In the genomic region with DNA sequence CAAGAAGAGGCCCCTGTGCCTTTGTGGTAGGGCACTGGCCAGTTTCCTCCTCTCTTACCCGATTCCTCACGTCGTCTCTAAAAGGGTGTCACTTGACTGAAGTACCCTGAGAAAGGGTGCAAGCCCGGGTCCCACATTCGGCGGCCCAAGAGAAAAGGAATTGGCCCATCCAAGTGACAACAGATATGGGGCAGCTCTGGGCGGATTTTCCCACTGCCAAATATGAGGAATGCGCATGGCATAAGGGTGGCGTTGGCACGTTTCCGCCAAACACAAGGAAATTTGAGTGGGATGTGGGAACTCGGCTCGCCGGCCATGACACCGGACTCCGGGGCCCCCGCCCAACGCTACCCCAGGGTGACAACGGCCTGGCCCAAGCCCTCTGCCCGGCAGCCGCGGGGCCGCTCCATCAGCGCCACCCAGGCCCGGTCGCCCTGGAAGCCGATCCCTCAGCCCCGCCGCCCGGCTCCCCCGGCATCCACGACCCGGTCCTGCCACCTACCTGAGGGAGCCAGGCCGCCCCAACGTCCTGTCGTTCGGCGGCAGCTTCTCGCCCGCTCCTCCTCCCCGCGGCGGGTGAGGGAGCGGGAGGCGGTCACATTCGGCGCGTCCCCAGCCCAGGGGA, we compare ENCODE assay signal across 8 cellular contexts. TPM values are rescaled to one million over a fixed set of nuclear protein-coding genes. Genes with fewer than 3 reads are reported as not detected.
DNase-seq lines count a peak whose midpoint lies in the region; ATAC-seq and TF ChIP-seq lines count a peak whose summit lies in the region.

No MANE protein-coding gene starts in this region.

- H3K9me3 ChIP-seq in esophagus muscularis mucosa (no peaks in the 10 kb centered on the region), suprapubic skin (no peaks in the 10 kb centered on the region)

- H3K4me1 ChIP-seq in esophagus muscularis mucosa (peaks cover 33 to 52% (median 51%) of the 10 kb centered on the region in 4 donors), suprapubic skin (peaks cover 44% of the 10 kb centered on the region)

- peak; percentile 73 for DNase-seq in D341Med (ENCODE audit: low spot score)
- DNase-seq in activated CD4-positive, alpha-beta memory T cell treated with anti-CD3 and anti-CD28 coated beads for 36 hours, result peak; percentile 37
- no peak for DNase-seq in esophagus muscularis mucosa (ENCODE audit: extremely low spot score)
- peak; percentile 69 for DNase-seq in myocyte (ENCODE audit: low read depth)
- DNase-seq in suprapubic skin (ENCODE audit: low spot score in 2 of 2), result peak; percentile 78 to 84
- no peak for DNase-seq in islet precursor cell

- intact Hi-C loops in activated CD4-positive, alpha-beta memory T cell treated with anti-CD3 and anti-CD28 coated beads for 36 hours (cut with micrococcal nuclease), result loop anchor here (2.0 to 10.0 kb wide), 4 partner anchors 36 to 469 kb away; a partner anchor contains a TSS
- intact Hi-C loops in esophagus muscularis mucosa (cut with DNase I), result loop anchor here (1.0 to 10.0 kb wide), 2 partner anchors 106 to 179 kb away; a partner anchor contains a TSS

- peaks cover 35% of the 10 kb centered on the region for H3K4me1 Mint-ChIP-seq in activated CD4-positive, alpha-beta memory T cell treated with anti-CD3 and anti-CD28 coated beads for 36 hours (ENCODE audit: low read depth)

- H3K36me3 Mint-ChIP-seq in activated CD4-positive, alpha-beta memory T cell treated with anti-CD3 and anti-CD28 coated beads for 36 hours, result peaks cover 6% of the 10 kb centered on the region

- no peaks in the 10 kb centered on the region for H3K36me3 ChIP-seq in esophagus muscularis mucosa
- no peaks in the 10 kb centered on the region for H3K36me3 ChIP-seq in suprapubic skin

- CTCF ChIA-PET in activated CD4-positive, alpha-beta memory T cell treated with anti-CD3 and anti-CD28 coated beads for 36 hours (lab: Charles Lee), result interaction anchor here (1.0 to 1.9 kb wide), 3 partner anchors 62 to 179 kb away, joined by 3 to 4 read pairs (median 4); no protein-coding TSS in a partner anchor

- TF ChIP-seq CTCF in esophagus muscularis mucosa (IDR thresholded peaks at IDR 0.05), result no peak
- no peak for TF ChIP-seq CTCF in suprapubic skin (IDR thresholded peaks at IDR 0.05)

- H3K9me3 Mint-ChIP-seq in activated CD4-positive, alpha-beta memory T cell treated with anti-CD3 and anti-CD28 coated beads for 36 hours, result no peaks in the 10 kb centered on the region

- peak overlapping the region; percentile 87 to 100 (median 96) for H3K4me3 ChIP-seq in esophagus muscularis mucosa
- H3K4me3 ChIP-seq in suprapubic skin, result peak overlapping the region; percentile 87

- peak overlapping the region; percentile 87 for H3K27ac Mint-ChIP-seq in activated CD4-positive, alpha-beta memory T cell treated with anti-CD3 and anti-CD28 coated beads for 36 hours

- no peak for TF ChIP-seq EP300 in esophagus muscularis mucosa (IDR thresholded peaks at IDR 0.05)
- no peak for TF ChIP-seq EP300 in suprapubic skin (IDR thresholded peaks at IDR 0.05)

- POLR2A ChIA-PET in activated CD4-positive, alpha-beta memory T cell treated with anti-CD3 and anti-CD28 coated beads for 36 hours (lab: Charles Lee), result interaction anchor here (0.8 to 2.9 kb wide), 7 partner anchors 14 to 179 kb away, joined by 3 to 16 read pairs (median 3); a partner anchor contains a TSS

- ATAC-seq in GM19463 (IDR thresholded peaks at IDR 0.05; ENCODE audit: unreplicated experiment) (peak; percentile 41), HG03565 (IDR thresholded peaks at IDR 0.05; ENCODE audit: unreplicated experiment) (peak; percentile 25)

- H3K27ac ChIP-seq in esophagus muscularis mucosa (replicated peaks in 1 of 4) (peak overlapping the region; percentile 99 to 100 (median 100)), suprapubic skin (peak overlapping the region; percentile 100)

- no peaks in the 10 kb centered on the region for H3K27me3 Mint-ChIP-seq in activated CD4-positive, alpha-beta memory T cell treated with anti-CD3 and anti-CD28 coated beads for 36 hours

- H3K27me3 ChIP-seq in esophagus muscularis mucosa (no peaks in the 10 kb centered on the region), suprapubic skin (no peaks in the 10 kb centered on the region)

- peak overlapping the region; percentile 88 for H3K4me3 Mint-ChIP-seq in activated CD4-positive, alpha-beta memory T cell treated with anti-CD3 and anti-CD28 coated beads for 36 hours

- WGBS in esophagus muscularis mucosa, result under 1% methylated on average over 17 of the region's 48 CpGs
- 0% methylated on average over 25 of the region's 48 CpGs for WGBS in suprapubic skin

- TF ChIP-seq POLR2A in esophagus muscularis mucosa (IDR thresholded peaks at IDR 0.05; ENCODE audit: low read depth), result no peak
- no peak for TF ChIP-seq POLR2A in suprapubic skin (IDR thresholded peaks at IDR 0.05)

RNA-seq across cellular contexts. Expression of a gene that starts 0.5 kb away (rescaled TPM):
- 10 to 100 TPM; 64.6 to 66.9 TPM for total RNA-seq in activated CD4-positive, alpha-beta memory T cell treated with anti-CD3 and anti-CD28 coated beads for 36 hours
- total RNA-seq in esophagus muscularis mucosa, result 100 to 1,000 TPM; 113 to 153 (median 116) TPM
- total RNA-seq in myocyte, result 122 and 131 TPM in 2 replicates
- 74.2 TPM for polyA plus RNA-seq in myocyte (2012)
- 100 to 1,000 TPM in 3 of 4 donors, 10 to 100 TPM in 1; 96.3 to 155 (median 123) TPM for total RNA-seq in suprapubic skin

Comparison
In these comparisons a context has a peak if more than half of its experiments do, and no peak if none do; other contexts are left out.
1. DNase-seq: peak in D341Med (single experiment), activated CD4-positive, alpha-beta memory T cell treated with anti-CD3 and anti-CD28 coated beads for 36 hours (single experiment), myocyte (single experiment) and suprapubic skin (2 of 2); none in esophagus muscularis mucosa (single experiment) and islet precursor cell (single experiment).